ENCODE assay signal across 37 cellular contexts in genomic region chr9:93892748-93893147, GRCh38.
"Had no signal": no experiment of that assay in that cellular context is flagged by ENCODE, and none has a peak within 500 bp of the region (broad histone marks: within the 10 kb centered on the region; RNA-seq: fewer than 3 reads in every experiment).

No MANE protein-coding gene starts in this region.

- H3K9me3 Mint-ChIP-seq: activated naive CD8-positive, alpha-beta T cell treated with anti-CD3 and anti-CD28 coated beads, Interleukin-2, amount 50 U/mL, for 24 hours; central memory CD8-positive, alpha-beta T cell had no signal

- H3K36me3 ChIP-seq: ascending aorta, cardiac muscle cell, WERI-Rb-1 had no signal

- H3K27ac ChIP-seq: ascending aorta, cardiac muscle cell, WERI-Rb-1 had no signal

- H3K4me1 Mint-ChIP-seq: brain, WTC11 had no signal

- H3K36me3 Mint-ChIP-seq: activated CD8-positive, alpha-beta memory T cell treated with anti-CD3 and anti-CD28 coated beads, Interleukin-2, amount 10 ng/mL, durations not matched to agents 7 days and 5 days; activated naive CD8-positive, alpha-beta T cell treated with anti-CD3 and anti-CD28 coated beads, Interleukin-2, amount 10 ng/mL, durations not matched to agents 7 days and 5 days; brain had no signal

- ATAC-seq: activated CD4-positive, alpha-beta T cell treated with anti-CD3 and anti-CD28 coated beads for 36 hours; activated CD4-positive, CD25-positive, alpha-beta regulatory T cell treated with anti-CD3 and anti-CD28 coated beads, Interleukin-2, amount 50 U/mL, for 24 hours; activated CD8-positive, alpha-beta memory T cell treated with anti-CD3 and anti-CD28 coated beads, Interleukin-2, amount 10 ng/mL, durations not matched to agents 7 days and 5 days; activated CD8-positive, alpha-beta T cell treated with anti-CD3 and anti-CD28 coated beads, Interleukin-2, amount 10 ng/mL, durations not matched to agents 7 days and 5 days; activated naive CD8-positive, alpha-beta T cell treated with anti-CD3 and anti-CD28 coated beads, Interleukin-2, amount 50 U/mL, for 24 hours; WTC11 had no signal

- H3K27me3 ChIP-seq: ascending aorta, cardiac muscle cell had no signal

- H3K27ac Mint-ChIP-seq: activated CD4-positive, alpha-beta T cell treated with anti-CD3 and anti-CD28 coated beads for 36 hours; activated CD4-positive, alpha-beta T cell treated with anti-CD3 and anti-CD28 coated beads, Interleukin-2, amount 10 ng/mL, durations not matched to agents 7 days and 5 days; activated CD8-positive, alpha-beta memory T cell treated with anti-CD3 and anti-CD28 coated beads, Interleukin-2, amount 10 ng/mL, durations not matched to agents 7 days and 5 days; activated CD8-positive, alpha-beta T cell treated with anti-CD3 and anti-CD28 coated beads, Interleukin-2, amount 10 ng/mL, durations not matched to agents 7 days and 5 days; activated naive CD4-positive, alpha-beta T cell treated with anti-CD3 and anti-CD28 coated beads, Interleukin-2, amount 50 U/mL, for 24 hours; activated naive CD8-positive, alpha-beta T cell; activated naive CD8-positive, alpha-beta T cell treated with anti-CD3 and anti-CD28 coated beads, Interleukin-2, amount 10 ng/mL, durations not matched to agents 7 days and 5 days; activated naive CD8-positive, alpha-beta T cell treated with anti-CD3 and anti-CD28 coated beads, Interleukin-2, amount 50 U/mL, for 24 hours; activated T-cell treated with anti-CD3 and anti-CD28 coated beads, Interleukin-2, amount 50 U/mL, for 24 hours; activated T-helper 2 cell treated with anti-CD3 and anti-CD28 coated beads, Interferon-gamma antibody, Interleukin-2, Interleukin-4, amounts not matched to agents 10 μg/mL and 5 μg/mL and 100 μg/mL, durations not matched to agents 14 hours and 24 hours and 36 hours; brain; T-helper 1 cell treated with Interleukin-12 subunit alpha and Interleukin-12 subunit beta and Interleukin-4 antibody, amounts not matched to agents 30 μg/mL and 1 μg/mL, for 36 hours; T-helper 2 cell treated with Interferon-gamma antibody and Interleukin-4, amounts not matched to agents 5 μg/mL and 100 μg/mL, for 36 hours; WTC11 had no signal

- H3K4me3 ChIP-seq: ascending aorta, cardiac muscle cell had no signal

- H3K27me3 Mint-ChIP-seq: activated CD4-positive, alpha-beta T cell treated with anti-CD3 and anti-CD28 coated beads, Interleukin-2, amount 10 ng/mL, durations not matched to agents 7 days and 5 days; activated naive CD4-positive, alpha-beta T cell treated with anti-CD3 and anti-CD28 coated beads, Interleukin-2, amount 50 U/mL, for 24 hours; activated naive CD8-positive, alpha-beta T cell; activated naive CD8-positive, alpha-beta T cell treated with anti-CD3 and anti-CD28 coated beads, Interleukin-2, amount 50 U/mL, for 24 hours had no signal

- H3K4me1 ChIP-seq: ascending aorta had no signal

- FAIRE-seq: bronchial epithelial cell, TTC549 had no signal

- DNase-seq: activated CD4-positive, alpha-beta T cell treated with anti-CD3 and anti-CD28 coated beads for 1 hour; activated CD4-positive, alpha-beta T cell treated with anti-CD3 and anti-CD28 coated beads for 36 hours; activated CD4-positive, alpha-beta T cell treated with anti-CD3 and anti-CD28 coated beads for 48 hours; activated CD4-positive, alpha-beta T cell treated with anti-CD3 and anti-CD28 coated beads, Interleukin-2, amount 10 ng/mL, durations not matched to agents 7 days and 5 days; activated CD4-positive, alpha-beta T cell treated with anti-CD3 and anti-CD28 coated beads, Interleukin-2, amount 50 U/mL, for 48 hours; activated CD4-positive, CD25-positive, alpha-beta regulatory T cell; activated CD8-positive, alpha-beta memory T cell treated with anti-CD3 and anti-CD28 coated beads, Interleukin-2, amount 10 ng/mL, durations not matched to agents 7 days and 5 days; activated CD8-positive, alpha-beta memory T cell treated with anti-CD3 and anti-CD28 coated beads, Interleukin-2, amount 50 U/mL, for 48 hours; activated CD8-positive, alpha-beta T cell treated with anti-CD3 and anti-CD28 coated beads, Interleukin-2, amount 10 ng/mL, durations not matched to agents 7 days and 5 days; activated effector memory CD4-positive, alpha-beta T cell treated with Interleukin-2 at 50 U/mL for 16 hours; activated gamma-delta T cell; activated naive CD4-positive, alpha-beta T cell treated with anti-CD3 and anti-CD28 coated beads, Interleukin-2, amount 10 ng/mL, durations not matched to agents 7 days and 5 days; activated naive CD4-positive, alpha-beta T cell treated with Interleukin-2 at 50 U/mL for 16 hours; activated naive CD8-positive, alpha-beta T cell treated with anti-CD3 and anti-CD28 coated beads, Interleukin-2, amount 10 ng/mL, durations not matched to agents 7 days and 5 days; activated naive CD8-positive, alpha-beta T cell treated with anti-CD3 and anti-CD28 coated beads, Interleukin-2, amount 50 U/mL, for 24 hours; activated T-cell treated with anti-CD3 and anti-CD28 coated beads, Interleukin-2, amount 50 U/mL, for 24 hours; amygdala; anterior cingulate cortex; caudate nucleus; cerebellar nuclear complex; T-helper 1 cell; T-helper 2 cell; T-helper 9 cell; WERI-Rb-1 had no signal

- H3K4me3 Mint-ChIP-seq: activated CD4-positive, alpha-beta T cell treated with anti-CD3 and anti-CD28 coated beads for 36 hours; activated CD4-positive, alpha-beta T cell treated with anti-CD3 and anti-CD28 coated beads, Interleukin-2, amount 10 ng/mL, durations not matched to agents 7 days and 5 days; activated CD8-positive, alpha-beta memory T cell treated with anti-CD3 and anti-CD28 coated beads, Interleukin-2, amount 10 ng/mL, durations not matched to agents 7 days and 5 days; activated CD8-positive, alpha-beta T cell treated with anti-CD3 and anti-CD28 coated beads, Interleukin-2, amount 10 ng/mL, durations not matched to agents 7 days and 5 days; activated naive CD4-positive, alpha-beta T cell treated with anti-CD3 and anti-CD28 coated beads, Interleukin-2, amount 10 ng/mL, durations not matched to agents 7 days and 5 days; activated naive CD4-positive, alpha-beta T cell treated with anti-CD3 and anti-CD28 coated beads, Interleukin-2, amount 50 U/mL, for 24 hours; activated naive CD8-positive, alpha-beta T cell; activated naive CD8-positive, alpha-beta T cell treated with anti-CD3 and anti-CD28 coated beads, Interleukin-2, amount 10 ng/mL, durations not matched to agents 7 days and 5 days; activated naive CD8-positive, alpha-beta T cell treated with anti-CD3 and anti-CD28 coated beads, Interleukin-2, amount 50 U/mL, for 24 hours; activated T-cell treated with anti-CD3 and anti-CD28 coated beads, Interleukin-2, amount 50 U/mL, for 24 hours; brain; central memory CD8-positive, alpha-beta T cell; T-helper 1 cell treated with Interleukin-12 subunit alpha and Interleukin-12 subunit beta and Interleukin-4 antibody, amounts not matched to agents 30 μg/mL and 1 μg/mL, for 36 hours; T-helper 2 cell treated with Interferon-gamma antibody and Interleukin-4, amounts not matched to agents 5 μg/mL and 100 μg/mL, for 36 hours; WTC11 had no signal
